In genomic region chr4:122930877-122931276, GRCh38 we compare ENCODE assay signal across 8 cellular contexts. TPM values are rescaled to one million over a fixed set of nuclear protein-coding genes. Genes with fewer than 3 reads are reported as not detected.
DNase-seq lines count a peak whose midpoint lies in the region; ATAC-seq and TF ChIP-seq lines count a peak whose summit lies in the region.

No MANE protein-coding gene starts in this region.

- DNase-seq in SKM-1 treated with dmso at 0.1 percent for 144 hours (lab: John Stamatoyannopoulos, UW; ENCODE audit: unreplicated experiment): peak; percentile 11
- no peak for DNase-seq in SKM-1 (lab: John Stamatoyannopoulos, UW; ENCODE audit: unreplicated experiment)
- no peak for DNase-seq in RWPE2 (ENCODE audit: low spot score)
- DNase-seq in transverse colon: no peak
- DNase-seq in T-helper 2 cell: no peak
- DNase-seq in stomach: no peak

- H3K4me1 ChIP-seq in RWPE2 (ENCODE audit: insufficient read depth, poor library complexity, severe bottlenecking): peaks cover 4% of the 10 kb centered on the region
- no peaks in the 10 kb centered on the region for H3K4me1 ChIP-seq in gastroesophageal sphincter
- no peaks in the 10 kb centered on the region for H3K4me1 ChIP-seq in transverse colon
- peaks cover 0 to 5% (median 0%) of the 10 kb centered on the region in 4 donors for H3K4me1 ChIP-seq in stomach

- no peaks in the 10 kb centered on the region for H3K9me3 ChIP-seq in RWPE2 (ENCODE audit: severe bottlenecking)
- H3K9me3 ChIP-seq in gastroesophageal sphincter: no peaks in the 10 kb centered on the region
- no peaks in the 10 kb centered on the region for H3K9me3 ChIP-seq in transverse colon
- H3K9me3 ChIP-seq in stomach: no peaks in the 10 kb centered on the region

- ATAC-seq in RWPE2 (ENCODE audit: low read depth) (no peak), gastroesophageal sphincter (no peak), GM19395 (IDR thresholded peaks at IDR 0.05; ENCODE audit: unreplicated experiment) (no peak)

- TF ChIP-seq EP300 in gastroesophageal sphincter (IDR thresholded peaks at IDR 0.05) (no peak), transverse colon (IDR thresholded peaks at IDR 0.05; ENCODE audit: low read depth) (no peak), stomach (IDR thresholded peaks at IDR 0.05) (no peak)

- H3K36me3 ChIP-seq in RWPE2 (ENCODE audit: low read depth): peaks cover 82% of the 10 kb centered on the region
- peaks cover 0 to 69% of the 10 kb centered on the region in 2 donors for H3K36me3 ChIP-seq in gastroesophageal sphincter
- peaks cover 0 to 9% (median 0%) of the 10 kb centered on the region in 4 donors for H3K36me3 ChIP-seq in transverse colon
- H3K36me3 ChIP-seq in stomach: peaks cover 0 to 59% (median 53%) of the 10 kb centered on the region in 4 donors

- in situ Hi-C loops in transverse colon (cut with MboI; ENCODE audit: low pct_ligation_motif_present in 1 of 4, low pct_unique_long_range_greater_than_20kb in 1 of 4, low sequenced_read_pairs in 3 of 4): no loop called here

- intact Hi-C loops in transverse colon (cut with DNase I; ENCODE audit: low total_unique reads): loop anchor here (5.0 kb wide), 1 partner anchor 174 kb away; no protein-coding TSS in a partner anchor
- intact Hi-C loops in stomach (cut with DNase I; ENCODE audit: low total_unique reads): no loop called here

- no peak for TF ChIP-seq POLR2A in gastroesophageal sphincter (IDR thresholded peaks at IDR 0.05)
- TF ChIP-seq POLR2A in transverse colon (IDR thresholded peaks at IDR 0.05): no peak
- TF ChIP-seq POLR2A in stomach (IDR thresholded peaks at IDR 0.05): no peak

- TF ChIP-seq CTCF in RWPE2 (IDR thresholded peaks at IDR 0.05; ENCODE audit: poor library complexity, severe bottlenecking) (peak; percentile 87), gastroesophageal sphincter (IDR thresholded peaks at IDR 0.05) (peak; percentile 30 to 70 (median 56)), transverse colon (IDR thresholded peaks at IDR 0.05) (peak; percentile 45 to 65 (median 58)), stomach (IDR thresholded peaks at IDR 0.05) (peak in 2 of 7 experiments; percentile 62 to 64)

- H3K27ac ChIP-seq in RWPE2 (ENCODE audit: poor library complexity, severe bottlenecking): no peak overlapping the region
- no peak overlapping the region for H3K27ac ChIP-seq in gastroesophageal sphincter
- no peak overlapping the region for H3K27ac ChIP-seq in transverse colon
- no peak overlapping the region for H3K27ac ChIP-seq in stomach

- H3K4me3 ChIP-seq in RWPE2 (ENCODE audit: severe bottlenecking) (no peak overlapping the region), gastroesophageal sphincter (no peak overlapping the region), transverse colon (no peak overlapping the region), stomach (no peak overlapping the region)

- no peaks in the 10 kb centered on the region for H3K27me3 ChIP-seq in RWPE2 (ENCODE audit: insufficient read depth, poor library complexity, severe bottlenecking)
- no peaks in the 10 kb centered on the region for H3K27me3 ChIP-seq in gastroesophageal sphincter
- no peaks in the 10 kb centered on the region for H3K27me3 ChIP-seq in transverse colon
- H3K27me3 ChIP-seq in stomach: no peaks in the 10 kb centered on the region

RNA-seq across cellular contexts. Expression of gene NUDT6, which starts 8.5 kb away (rescaled TPM):
- total RNA-seq in gastroesophageal sphincter (1 to 10 TPM; 1.9 to 7.8 (median 4.4) TPM), transverse colon (10 to 100 TPM in 2 of 4 donors, 1 to 10 TPM in 2; 2.2 to 13.5 (median 7.3) TPM), stomach (10 to 100 TPM in 1 of 5 donors, 1 to 10 TPM in 2, under 1 TPM in 1, not detected in 1; 0.58 to 10.5 (median 6.3) TPM)
- polyA plus RNA-seq in stomach: 1 to 10 TPM; 5.3 to 6.2 (median 5.7) TPM
